20 cellular contexts compared by ENCODE assay signal in the genomic region with DNA sequence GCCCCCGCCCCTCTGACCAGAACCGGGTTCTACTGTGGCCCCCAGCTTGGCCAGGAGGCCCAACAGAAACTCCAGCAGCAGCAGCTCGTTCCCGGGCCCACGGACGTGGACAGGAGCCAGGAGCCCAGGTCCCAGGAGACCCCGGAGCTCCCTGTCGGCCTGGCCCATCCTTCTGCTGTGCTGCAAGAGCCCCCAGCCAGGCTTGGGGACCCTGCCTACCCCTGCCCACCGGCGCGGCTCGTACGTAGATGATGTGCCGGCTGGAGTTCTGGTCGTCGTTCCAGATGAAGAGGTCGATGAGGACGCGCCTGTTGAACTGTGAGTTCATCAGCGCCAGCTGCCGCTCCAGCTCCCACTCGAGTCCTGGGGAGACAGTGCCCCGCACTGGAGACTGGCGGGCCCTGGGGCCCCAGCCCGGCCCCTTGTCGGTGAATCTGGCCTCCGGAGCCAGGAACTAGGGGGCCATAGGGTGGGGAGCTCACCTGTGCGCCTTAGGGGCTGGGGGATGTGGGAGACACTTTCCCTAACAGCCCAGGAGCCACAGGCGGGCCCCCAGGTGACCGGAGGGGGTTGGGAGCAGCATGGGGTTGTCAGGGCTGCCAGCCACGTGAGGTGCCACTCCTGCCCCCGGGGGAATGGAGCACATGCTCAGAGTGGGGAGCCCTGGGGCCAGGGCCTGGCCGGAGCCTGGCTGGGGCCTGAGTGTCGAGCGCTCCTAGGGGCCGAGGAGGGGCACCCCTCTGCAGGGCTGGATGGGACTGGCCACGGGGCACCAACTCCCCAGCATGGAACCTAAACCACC. TPM values are rescaled to one million over a fixed set of nuclear protein-coding genes. Genes with fewer than 3 reads are reported as not detected.
DNase-seq lines count a peak whose midpoint lies in the region; ATAC-seq and TF ChIP-seq lines count a peak whose summit lies in the region.
"Had no signal": no experiment of that assay in that cellular context is flagged by ENCODE, and none has a peak within 500 bp of the region (broad histone marks: within the 10 kb centered on the region; RNA-seq: fewer than 3 reads in every experiment).

No MANE protein-coding gene starts in this region.

- H3K4me1 Mint-ChIP-seq in activated naive CD4-positive, alpha-beta T cell treated with anti-CD3 and anti-CD28 coated beads, Interleukin-2, amount 10 ng/mL, durations not matched to agents 7 days and 5 days = no peaks in the 10 kb centered on the region

- intact Hi-C loops in testis (cut with DNase I; ENCODE audit: low total_unique reads) (no loop called here), mucosa of descending colon (cut with DNase I, micrococcal nuclease) (no loop called here)

- peak; percentile 9 for DNase-seq in activated naive CD4-positive, alpha-beta T cell treated with anti-CD3 and anti-CD28 coated beads, Interleukin-2, amount 50 U/mL, for 16 hours
- DNase-seq in activated naive CD4-positive, alpha-beta T cell treated with anti-CD3 and anti-CD28 coated beads, Interleukin-2, amount 10 ng/mL, durations not matched to agents 7 days and 5 days = no peak
- DNase-seq in H7 = peak; percentile 50
- peak; percentile 41 for DNase-seq in islet precursor cell
- peak; percentile 9 for DNase-seq in testis
- no peak for DNase-seq in cerebellar cortex (ENCODE audit: low spot score)
- no peak for DNase-seq in COR-L47 (lab: John Stamatoyannopoulos, UW)
- DNase-seq in mucosa of descending colon = no peak
- DNase-seq: DMS79 treated with DMSO at 0.1 percent for 48 hours; HFFc6; NCI-H146; NCI-H2107; NCI-H69; NK-92 treated with Interleukin-12 subunit alpha and Interleukin-12 subunit beta, amount 100 ng/mL, for 24 hours; OCI-M1; RPMI8226 had no signal

- H3K36me3 Mint-ChIP-seq in activated naive CD4-positive, alpha-beta T cell treated with anti-CD3 and anti-CD28 coated beads, Interleukin-2, amount 10 ng/mL, durations not matched to agents 7 days and 5 days = no peaks in the 10 kb centered on the region

- TF ChIP-seq POLR2A in testis (IDR thresholded peaks at IDR 0.05) = no peak

- no peak overlapping the region for H3K27ac ChIP-seq in testis
- H3K27ac ChIP-seq: HL-60 had no signal

- TF ChIP-seq CTCF in testis (IDR thresholded peaks at IDR 0.05) (no peak), mucosa of descending colon (IDR thresholded peaks at IDR 0.05) (no peak)

- H3K27me3 Mint-ChIP-seq in activated naive CD4-positive, alpha-beta T cell treated with anti-CD3 and anti-CD28 coated beads, Interleukin-2, amount 10 ng/mL, durations not matched to agents 7 days and 5 days = peaks cover 12% of the 10 kb centered on the region
- H3K27me3 Mint-ChIP-seq: CD4-positive, alpha-beta T cell had no signal

- H3K9me3 Mint-ChIP-seq in activated naive CD4-positive, alpha-beta T cell treated with anti-CD3 and anti-CD28 coated beads, Interleukin-2, amount 10 ng/mL, durations not matched to agents 7 days and 5 days = peaks cover 5% of the 10 kb centered on the region
- H3K9me3 Mint-ChIP-seq: CD4-positive, alpha-beta T cell; HFFc6 had no signal

- no peak overlapping the region for H3K4me3 Mint-ChIP-seq in activated naive CD4-positive, alpha-beta T cell treated with anti-CD3 and anti-CD28 coated beads, Interleukin-2, amount 10 ng/mL, durations not matched to agents 7 days and 5 days
- H3K4me3 Mint-ChIP-seq: CD4-positive, alpha-beta T cell; HFFc6 had no signal

- H3K9me3 ChIP-seq in testis (no peaks in the 10 kb centered on the region), mucosa of descending colon (no peaks in the 10 kb centered on the region)

- H3K36me3 ChIP-seq in H7 (replicated peaks; ENCODE audit: control insufficient read depth, insufficient read depth, low read length) (no peaks in the 10 kb centered on the region), testis (ENCODE audit: low read depth, missing control alignments) (no peaks in the 10 kb centered on the region), mucosa of descending colon (ENCODE audit: low read depth) (no peaks in the 10 kb centered on the region)

- CTCF ChIA-PET in activated naive CD4-positive, alpha-beta T cell treated with anti-CD3 and anti-CD28 coated beads, Interleukin-2, amount 10 ng/mL, durations not matched to agents 7 days and 5 days (lab: Charles Lee) = no interaction called here

- no peaks in the 10 kb centered on the region for H3K27me3 ChIP-seq in H7 (ENCODE audit: control insufficient read depth, insufficient read depth, low read length)
- H3K27me3 ChIP-seq in testis = no peaks in the 10 kb centered on the region

- no peak for ATAC-seq in mucosa of descending colon
- ATAC-seq: K562 had no signal

- peaks cover 11% of the 10 kb centered on the region for H3K4me1 ChIP-seq in testis
- H3K4me1 ChIP-seq in mucosa of descending colon (ENCODE audit: low read depth) = no peaks in the 10 kb centered on the region

- 86 to 88% methylated on average over 31 to 37 of the region's 37 CpGs for WGBS in testis, 2 donors

- H3K27ac Mint-ChIP-seq in activated naive CD4-positive, alpha-beta T cell treated with anti-CD3 and anti-CD28 coated beads, Interleukin-2, amount 10 ng/mL, durations not matched to agents 7 days and 5 days = no peak overlapping the region
- H3K27ac Mint-ChIP-seq: CD4-positive, alpha-beta T cell; HFFc6 had no signal

- H3K4me3 ChIP-seq in H7 (ENCODE audit: insufficient read depth, low read depth, low read length) = no peak overlapping the region
- no peak overlapping the region for H3K4me3 ChIP-seq in testis
- H3K4me3 ChIP-seq in mucosa of descending colon = no peak overlapping the region
- H3K4me3 ChIP-seq: K562 had no signal

RNA-seq across cellular contexts. Expression of a gene that starts 19.6 kb away (rescaled TPM):
- 62.9 and 83.5 TPM in 2 replicates for total RNA-seq in H7 (2014; rRNA removed; shearing (Covaris generic))
- total RNA-seq in testis (10 to 100 TPM; 20.9 to 25.1 TPM), mucosa of descending colon (10 to 100 TPM; 45.2 to 65.5 (median 48.3) TPM)
- polyA plus RNA-seq in testis (ENCODE audit: insufficient read depth, low read depth, low replicate concordance) = 16.5 TPM

RNA-seq across cellular contexts. Expression of a gene that starts 26.6 kb away (rescaled TPM):
- 1.3 and 3.0 TPM in 2 replicates for total RNA-seq in H7 (2014; rRNA removed; shearing (Covaris generic))
- total RNA-seq in testis = 10 to 100 TPM; 17.2 to 18.8 TPM
- polyA plus RNA-seq in testis (ENCODE audit: insufficient read depth, low read depth, low replicate concordance) = 36.4 TPM
- 10 to 100 TPM in 1 of 3 donors, 1 to 10 TPM in 2; 4.2 to 10.9 (median 9.4) TPM for total RNA-seq in mucosa of descending colon
- total RNA-seq: A673, HFFc6, K562 had no signal
- polyA plus RNA-seq: K562 had no signal

RNA-seq across cellular contexts. Expression of a gene that starts 50.0 kb away (rescaled TPM):
- total RNA-seq in H7 (2014; rRNA removed; shearing (Covaris generic)) = 0.07 and 0.55 TPM in 2 replicates
- 10 to 100 TPM; 39.0 to 45.1 TPM for total RNA-seq in testis
- polyA plus RNA-seq in testis (ENCODE audit: insufficient read depth, low read depth, low replicate concordance) = 26.0 TPM
- 100 to 1,000 TPM; 143 to 206 (median 146) TPM for total RNA-seq in mucosa of descending colon

Comparison
In these comparisons a context has a peak if more than half of its experiments do, and no peak if none do; other contexts are left out.
1. DNase-seq: peak in activated naive CD4-positive, alpha-beta T cell treated with anti-CD3 and anti-CD28 coated beads, Interleukin-2, amount 50 U/mL, for 16 hours (single experiment), H7 (single experiment), islet precursor cell (single experiment) and testis (single experiment); none in activated naive CD4-positive, alpha-beta T cell treated with anti-CD3 and anti-CD28 coated beads, Interleukin-2, amount 10 ng/mL, durations not matched to agents 7 days and 5 days (single experiment), cerebellar cortex (single experiment), COR-L47 (single experiment) and mucosa of descending colon (0 of 3).
2. RNA of a gene that starts 50.0 kb away (total RNA-seq): 143 to 206 TPM in mucosa of descending colon and 39.0 to 45.1 TPM in testis; 0.07 to 0.55 TPM in H7; every median in the first group is over 10 times any median in the second.